ENCODE assay signal across 21 cellular contexts in genomic region chr17:56937688-56938087, GRCh38. TPM values are rescaled to one million over a fixed set of nuclear protein-coding genes. Genes with fewer than 3 reads are reported as not detected.
DNase-seq lines count a peak whose midpoint lies in the region; ATAC-seq and TF ChIP-seq lines count a peak whose summit lies in the region.
"Had no signal": no experiment of that assay in that cellular context is flagged by ENCODE, and none has a peak within 500 bp of the region (broad histone marks: within the 10 kb centered on the region; RNA-seq: fewer than 3 reads in every experiment).

No MANE protein-coding gene starts in this region.

- no peak overlapping the region for H2BK5ac ChIP-seq in IMR-90 (ENCODE audit: low read depth, low read length, poor library complexity, severe bottlenecking)

- CTCF ChIA-PET in IMR-90 (lab: Yijun Ruan, JAX), result no interaction called here

- H3K36me3 ChIP-seq in IMR-90 (ENCODE audit: control insufficient read depth, insufficient read depth, low read length) (peaks cover 23% of the 10 kb centered on the region), adipocyte (ENCODE audit: control insufficient read depth, insufficient read depth, low read length, severe bottlenecking) (peaks cover 55% of the 10 kb centered on the region)

- DNase-seq in activated naive CD4-positive, alpha-beta T cell treated with anti-CD3 and anti-CD28 coated beads, Interleukin-2, amount 50 U/mL, for 72 hours (ENCODE audit: low spot score in 2 of 2), result no peak
- no peak for DNase-seq in activated naive CD4-positive, alpha-beta T cell (lab: John Stamatoyannopoulos, UW)
- DNase-seq in IMR-90, result no peak
- DNase-seq in adipocyte (ENCODE audit: low read depth), result peak; percentile 16
- DNase-seq in lung microvascular endothelial cell (ENCODE audit: low read depth in 2 of 2), result peak; percentile 65 to 69
- DNase-seq in NCI-H1436 treated with DMSO at 0.1 percent for 48 hours (lab: John Stamatoyannopoulos, UW), result no peak
- DNase-seq in inferior parietal cortex (ENCODE audit: extremely low spot score), result no peak
- no peak for DNase-seq in AG08396 (ENCODE audit: low spot score)
- DNase-seq: activated gamma-delta T cell; DMS79 treated with DMSO at 0.1 percent for 48 hours; foreskin melanocyte; GOT3; lower lobe of right lung; naive thymus-derived CD4-positive, alpha-beta T cell; NCI-H1417 treated with DMSO at 0.1 percent for 48 hours; NCI-H748 treated with DMSO at 0.1 percent for 48 hours; Peyer's patch; stimulated activated CD4-positive, alpha-beta T cell treated with anti-CD3 and anti-CD28 coated beads, Interleukin-2, amount 100 ng/mL, for 48 hours; substantia nigra had no signal

- H3K4me1 ChIP-seq in IMR-90 (ENCODE audit: control insufficient read depth, insufficient read depth, low read length), result no peaks in the 10 kb centered on the region
- H3K4me1 ChIP-seq in adipocyte (ENCODE audit: control insufficient read depth, insufficient read depth, low read length), result peaks cover 5% of the 10 kb centered on the region
- H3K4me1 ChIP-seq: ascending aorta, lower lobe of right lung had no signal

- peak overlapping the region; percentile 66 to 72 for H3K27ac Mint-ChIP-seq in activated naive CD4-positive, alpha-beta T cell treated with anti-CD3 and anti-CD28 coated beads, Interleukin-2, amount 50 U/mL, for 72 hours

- H4K20me1 ChIP-seq in IMR-90 (ENCODE audit: insufficient read depth, low read length), result no peaks in the 10 kb centered on the region

- no peak overlapping the region for H3K27ac ChIP-seq in IMR-90 (ENCODE audit: insufficient read depth, low read length)
- H3K27ac ChIP-seq: ascending aorta, lower lobe of right lung, VCaP had no signal

- 100% methylated on average over 1 of the region's 2 CpGs; no CpG with 5 or more reads in 1 of the 2 experiments for whole genome bisulfite sequencing in IMR-90 (ENCODE audit: extremely low coverage in 2 of 2, insufficient read length in 1 of 2), 2 experiments

- H4K8ac ChIP-seq in IMR-90 (ENCODE audit: low read depth in 2 of 2, low read length in 2 of 2), result no peak overlapping the region

- dilution Hi-C loops in IMR-90 (cut with HindIII; ENCODE audit: low sequenced_read_pairs, unreplicated experiment), result no loop called here

- intact Hi-C loops in IMR-90 (cut with micrococcal nuclease), result no loop called here

- no peak for TF ChIP-seq RAD21 in IMR-90 (IDR thresholded peaks at IDR 0.05; ENCODE audit: low read length)

- no peak overlapping the region for H3K9ac ChIP-seq in IMR-90 (ENCODE audit: low read depth, low read length)
- H3K9ac ChIP-seq in adipocyte (ENCODE audit: low read length), result no peak overlapping the region

- POLR2A ChIA-PET in IMR-90 (lab: Charles Lee; ENCODE audit: unreplicated experiment), result no interaction called here

- in situ Hi-C loops in IMR-90 (cut with MboI; ENCODE audit: low sequenced_read_pairs), result loop anchor here (5.0 to 25.0 kb wide), 2 partner anchors 120 to 350 kb away; partner anchors contain the start of gene NOG

- no peak overlapping the region for H2AK9ac ChIP-seq in IMR-90 (replicated peaks; ENCODE audit: low read depth, low read length, poor library complexity)

- no peaks in the 10 kb centered on the region for H3K27me3 ChIP-seq in IMR-90 (ENCODE audit: control insufficient read depth, insufficient read depth, low read length)
- no peaks in the 10 kb centered on the region for H3K27me3 ChIP-seq in adipocyte (replicated peaks; ENCODE audit: control insufficient read depth, insufficient read depth, low read length)
- H3K27me3 ChIP-seq: ascending aorta, Peyer's patch had no signal

- H3K9me3 Mint-ChIP-seq in activated naive CD4-positive, alpha-beta T cell treated with anti-CD3 and anti-CD28 coated beads, Interleukin-2, amount 50 U/mL, for 72 hours, result no peaks in the 10 kb centered on the region

- no TSS peak for BruUV-seq in IMR-90 (replicated peaks; lab: Mats Ljungman, UMichigan)

- H3K4ac ChIP-seq in IMR-90 (ENCODE audit: low read depth, low read length), result no peak overlapping the region

- no peak for TF ChIP-seq POLR2A in IMR-90 (IDR thresholded peaks at IDR 0.05; ENCODE audit: low read depth, low read length)

- H3K4me3 ChIP-seq in IMR-90 (ENCODE audit: insufficient read depth, low read depth, low read length) (no peak overlapping the region), adipocyte (ENCODE audit: low read length) (no peak overlapping the region)
- H3K4me3 ChIP-seq: ascending aorta, lower lobe of right lung, Peyer's patch had no signal

- H3K14ac ChIP-seq in IMR-90 (replicated peaks; ENCODE audit: low read depth, low read length), result 0 out of 2 replicates have a peak overlapping the region, but pooled peaks have one; percentile 5

- no peaks in the 10 kb centered on the region for H3K9me3 ChIP-seq in IMR-90 (ENCODE audit: control insufficient read depth, insufficient read depth, low read length)
- H3K9me3 ChIP-seq in adipocyte (ENCODE audit: control insufficient read depth, low read length), result no peaks in the 10 kb centered on the region
- H3K9me3 ChIP-seq: ascending aorta, lower lobe of right lung, Peyer's patch had no signal

- peak in 1 of 2 donors; percentile 10 for ATAC-seq in activated naive CD4-positive, alpha-beta T cell treated with anti-CD3 and anti-CD28 coated beads, Interleukin-2, amount 50 U/mL, for 72 hours
- no peak for ATAC-seq in IMR-90 (ENCODE audit: low read depth)
- ATAC-seq: lower lobe of right lung; naive thymus-derived CD4-positive, alpha-beta T cell had no signal

- no peak overlapping the region for H4K5ac ChIP-seq in IMR-90 (ENCODE audit: low read depth, low read length)

- no peak overlapping the region for H2BK20ac ChIP-seq in IMR-90 (ENCODE audit: low read depth, low read length)

- peaks cover 0 to 7% of the 10 kb centered on the region in 2 experiments; a peak in 2 of 4 replicates for H3K79me1 ChIP-seq in IMR-90 (ENCODE audit: low read depth in 1 of 2, low read length in 2 of 2)

- no peak overlapping the region for H2BK120ac ChIP-seq in IMR-90 (ENCODE audit: low read depth, low read length)

- no peak overlapping the region for H3K18ac ChIP-seq in IMR-90 (ENCODE audit: low read depth, low read length)

- no peak overlapping the region for H2AFZ ChIP-seq in IMR-90 (replicated peaks; ENCODE audit: low read length, poor library complexity)

- H3K36me3 Mint-ChIP-seq in activated naive CD4-positive, alpha-beta T cell treated with anti-CD3 and anti-CD28 coated beads, Interleukin-2, amount 50 U/mL, for 72 hours, result peaks cover 16 to 30% of the 10 kb centered on the region in 2 donors

- no peak overlapping the region for H3K56ac ChIP-seq in IMR-90 (ENCODE audit: extremely low read depth, insufficient read depth, low read length)

- H4K91ac ChIP-seq in IMR-90 (ENCODE audit: insufficient read depth, low read depth, low read length), result no peak overlapping the region

- H3K9me1 ChIP-seq in IMR-90 (ENCODE audit: insufficient read depth, low read length), result peaks cover 3% of the 10 kb centered on the region

- H3K4me2 ChIP-seq in IMR-90 (ENCODE audit: low read depth, low read length), result no peak overlapping the region

- no peak overlapping the region for H2BK15ac ChIP-seq in IMR-90 (ENCODE audit: low read depth, low read length)

- TF ChIP-seq CTCF in IMR-90 (conservative IDR thresholded peaks at IDR 0.05; ENCODE audit: low read depth, low read length), result no peak

- no peak overlapping the region for H2AK5ac ChIP-seq in IMR-90 (ENCODE audit: low read depth, low read length)

- no peak overlapping the region; the same call in 1 of the 2 replicates for H3K23ac ChIP-seq in IMR-90 (ENCODE audit: low read depth, low read length)

TF ChIP-seq in IMR-90, 13 proteins besides CTCF, POLR2A, EP300 and RAD21 (continues in another document):
- TF ChIP-seq FOS (IDR thresholded peaks at IDR 0.05; ENCODE audit: low read depth, low read length) (no peak), CHD1 (IDR thresholded peaks at IDR 0.05; ENCODE audit: low read depth, low read length) (no peak), MAFK (IDR thresholded peaks at IDR 0.05; ENCODE audit: low read depth, low read length) (no peak), USF2 (IDR thresholded peaks at IDR 0.05; ENCODE audit: low read depth, low read length) (no peak), BHLHE40 (IDR thresholded peaks at IDR 0.05; ENCODE audit: low read depth, low read length) (no peak), MXI1 (IDR thresholded peaks at IDR 0.05; ENCODE audit: borderline replicate concordance, low read depth, low read length) (no peak), CEBPB (IDR thresholded peaks at IDR 0.05; ENCODE audit: low read depth, low read length) (no peak), MAZ (IDR thresholded peaks at IDR 0.05; ENCODE audit: borderline replicate concordance, low read depth, low read length) (no peak), NFE2L2 (IDR thresholded peaks at IDR 0.05; ENCODE audit: low read depth, low read length) (no peak)

RNA-seq across cellular contexts. Expression of gene COIL, which starts 23.2 kb away (rescaled TPM):
- total RNA-seq in activated naive CD4-positive, alpha-beta T cell treated with anti-CD3 and anti-CD28 coated beads, Interleukin-2, amount 50 U/mL, for 72 hours, result 10 to 100 TPM; 22.6 to 26.1 TPM
- total RNA-seq in IMR-90 (2012; rRNA removed), result 13.3 and 21.7 TPM in 2 replicates
- 4.3 and 5.2 TPM in 2 replicates for polyA plus RNA-seq in IMR-90 (2012; rRNA removed)
- polyA plus RNA-seq in IMR-90 (2012; cell fraction: cytosol; rRNA removed), result 1.2 and 1.9 TPM in 2 replicates
- 1.7 and 5.6 TPM in 2 replicates for polyA plus RNA-seq in IMR-90 (2012; cell fraction: nucleus; rRNA removed; ENCODE audit: low replicate concordance)
- total RNA-seq in lung microvascular endothelial cell, result 8.7 and 10.7 TPM in 2 replicates

RNA-seq across cellular contexts. Expression of gene TRIM25, which starts 23.8 kb away (rescaled TPM):
- total RNA-seq in activated naive CD4-positive, alpha-beta T cell treated with anti-CD3 and anti-CD28 coated beads, Interleukin-2, amount 50 U/mL, for 72 hours, result 100 to 1,000 TPM; 139 to 215 TPM
- total RNA-seq in IMR-90 (2012; rRNA removed), result 25.5 and 28.9 TPM in 2 replicates
- 27.5 and 29.9 TPM in 2 replicates for polyA plus RNA-seq in IMR-90 (2012; rRNA removed)
- 8.4 and 14.0 TPM in 2 replicates for polyA plus RNA-seq in IMR-90 (2012; cell fraction: cytosol; rRNA removed)
- polyA plus RNA-seq in IMR-90 (2012; cell fraction: nucleus; rRNA removed; ENCODE audit: low replicate concordance), result 57.2 and 84.7 TPM in 2 replicates
- total RNA-seq in lung microvascular endothelial cell, result 20.0 and 27.2 TPM in 2 replicates

RNA-seq across cellular contexts. Expression of gene SCPEP1, which starts 40.2 kb away (rescaled TPM):
- 10 to 100 TPM; 17.6 to 33.2 TPM for total RNA-seq in activated naive CD4-positive, alpha-beta T cell treated with anti-CD3 and anti-CD28 coated beads, Interleukin-2, amount 50 U/mL, for 72 hours
- total RNA-seq in IMR-90 (2012; rRNA removed) (16.5 and 16.7 TPM in 2 replicates), lung microvascular endothelial cell (26.6 and 27.7 TPM in 2 replicates)
- polyA plus RNA-seq in IMR-90 (2012; rRNA removed), result 29.8 and 32.1 TPM in 2 replicates
- 20.9 and 26.8 TPM in 2 replicates for polyA plus RNA-seq in IMR-90 (2012; cell fraction: cytosol; rRNA removed)
- 35.9 and 56.4 TPM in 2 replicates for polyA plus RNA-seq in IMR-90 (2012; cell fraction: nucleus; rRNA removed; ENCODE audit: low replicate concordance)

Comparison
In these comparisons a context has a peak if more than half of its experiments do, and no peak if none do; other contexts are left out.
1. DNase-seq: peak in adipocyte (single experiment) and lung microvascular endothelial cell (2 of 2); none in activated naive CD4-positive, alpha-beta T cell treated with anti-CD3 and anti-CD28 coated beads, Interleukin-2, amount 50 U/mL, for 72 hours (0 of 2), activated naive CD4-positive, alpha-beta T cell (0 of 4), IMR-90 (single experiment), NCI-H1436 treated with DMSO at 0.1 percent for 48 hours (single experiment), inferior parietal cortex (single experiment) and AG08396 (single experiment).